8 cellular contexts compared by ENCODE assay signal in genomic region chr12:123532021-123532420, GRCh38. TPM values are rescaled to one million over a fixed set of nuclear protein-coding genes. Genes with fewer than 3 reads are reported as not detected.
DNase-seq lines count a peak whose midpoint lies in the region; ATAC-seq and TF ChIP-seq lines count a peak whose summit lies in the region.

No MANE protein-coding gene starts in this region.

- peak overlapping the region; percentile 70; the same call in 1 of the 2 replicates for H3K27ac ChIP-seq in 22Rv1

- no peak for DNase-seq in T-helper 2 cell treated with Interferon-gamma antibody and Interleukin-4, amounts not matched to agents 5 μg/mL and 100 μg/mL, for 36 hours (ENCODE audit: low spot score)
- DNase-seq in glutamatergic neuron (no peak), HUDEP-2 (lab: John Stamatoyannopoulos, UW; ENCODE audit: unreplicated experiment in 76 of 76) (no peak), activated gamma-delta T cell treated with Interleukin-2 at 50 U/mL for 16 hours (no peak), NCI-H187 (lab: John Stamatoyannopoulos, UW) (no peak)
- peak; percentile 26 for DNase-seq in stimulated activated CD8-positive, alpha-beta memory T cell treated with anti-CD3 and anti-CD28 coated beads, Interleukin-4, amount 100 ng/mL, for 48 hours

- H3K27ac Mint-ChIP-seq in T-helper 2 cell treated with Interferon-gamma antibody and Interleukin-4, amounts not matched to agents 5 μg/mL and 100 μg/mL, for 36 hours: no peak overlapping the region
- H3K27ac Mint-ChIP-seq in glutamatergic neuron (ENCODE audit: unreplicated experiment): no peak overlapping the region

- H3K27me3 Mint-ChIP-seq in T-helper 2 cell treated with Interferon-gamma antibody and Interleukin-4, amounts not matched to agents 5 μg/mL and 100 μg/mL, for 36 hours (ENCODE audit: low read depth): peaks cover 6% of the 10 kb centered on the region
- H3K27me3 Mint-ChIP-seq in glutamatergic neuron (ENCODE audit: unreplicated experiment): peaks cover 12% of the 10 kb centered on the region

- no peaks in the 10 kb centered on the region for H3K36me3 Mint-ChIP-seq in T-helper 2 cell treated with Interferon-gamma antibody and Interleukin-4, amounts not matched to agents 5 μg/mL and 100 μg/mL, for 36 hours (ENCODE audit: low read depth)
- H3K36me3 Mint-ChIP-seq in glutamatergic neuron (ENCODE audit: unreplicated experiment): peaks cover 4% of the 10 kb centered on the region

- H3K4me1 Mint-ChIP-seq in T-helper 2 cell treated with Interferon-gamma antibody and Interleukin-4, amounts not matched to agents 5 μg/mL and 100 μg/mL, for 36 hours (ENCODE audit: low read depth): peaks cover 14% of the 10 kb centered on the region
- H3K4me1 Mint-ChIP-seq in glutamatergic neuron (ENCODE audit: low read depth, unreplicated experiment): no peaks in the 10 kb centered on the region

- ATAC-seq in GM19351 (IDR thresholded peaks at IDR 0.05; ENCODE audit: unreplicated experiment): peak; percentile 51

- peak overlapping the region; percentile 81 for H3K4me3 Mint-ChIP-seq in T-helper 2 cell treated with Interferon-gamma antibody and Interleukin-4, amounts not matched to agents 5 μg/mL and 100 μg/mL, for 36 hours
- peak overlapping the region; percentile 55 for H3K4me3 Mint-ChIP-seq in glutamatergic neuron (ENCODE audit: unreplicated experiment)

- no peak for TF ChIP-seq CTCF in 22Rv1 (IDR thresholded peaks at IDR 0.05)
- TF ChIP-seq CTCF in glutamatergic neuron (IDR thresholded peaks at IDR 0.05; ENCODE audit: partially characterized antibody, unreplicated experiment): no peak

- no peaks in the 10 kb centered on the region for H3K9me3 Mint-ChIP-seq in T-helper 2 cell treated with Interferon-gamma antibody and Interleukin-4, amounts not matched to agents 5 μg/mL and 100 μg/mL, for 36 hours
- peaks cover 6% of the 10 kb centered on the region for H3K9me3 Mint-ChIP-seq in glutamatergic neuron (ENCODE audit: unreplicated experiment)

RNA-seq across cellular contexts. Expression of gene RILPL1, which starts 1.5 kb away (rescaled TPM):
- 6.2 TPM for total RNA-seq in glutamatergic neuron (ENCODE audit: unreplicated experiment)

RNA-seq across cellular contexts. Expression of gene TMED2, which starts 52.3 kb away (rescaled TPM):
- 136 TPM for total RNA-seq in glutamatergic neuron (ENCODE audit: unreplicated experiment)
